In the genomic region with DNA sequence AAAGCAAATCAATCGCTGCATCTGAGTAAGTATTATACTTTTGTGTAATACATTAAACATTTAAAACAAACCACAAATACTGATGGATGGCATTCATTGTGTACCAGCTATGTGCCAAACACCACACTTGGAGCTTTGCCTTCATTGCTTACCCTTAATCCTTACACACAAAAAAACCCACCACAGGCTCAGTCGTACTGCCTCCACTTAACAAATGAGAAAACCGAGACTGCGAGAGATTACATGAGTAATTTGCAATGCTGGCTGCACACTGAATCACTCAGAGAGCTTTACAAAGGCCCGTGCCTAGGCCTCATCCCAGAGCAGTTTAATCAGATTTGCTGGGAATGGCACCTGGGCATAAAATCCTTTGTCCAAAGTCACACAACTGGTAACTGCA, we compare ENCODE assay signal across 16 cellular contexts.
DNase-seq lines count a peak whose midpoint lies in the region; ATAC-seq and TF ChIP-seq lines count a peak whose summit lies in the region.
"Had no signal": no experiment of that assay in that cellular context is flagged by ENCODE, and none has a peak within 500 bp of the region (broad histone marks: within the 10 kb centered on the region; RNA-seq: fewer than 3 reads in every experiment).

No MANE protein-coding gene starts in this region.

- H3K4me1 ChIP-seq in GM23248 (ENCODE audit: insufficient read depth) (peaks cover 13% of the 10 kb centered on the region), SK-N-SH (ENCODE audit: control insufficient read depth in 1 of 2, insufficient read depth in 2 of 2, low read depth in 1 of 2, low read length in 1 of 2) (no peaks in the 10 kb centered on the region; a peak in 1 of 4 replicates), esophagus (ENCODE audit: control insufficient read depth in 2 of 2, insufficient read depth in 2 of 2, low read length in 1 of 2) (peaks cover 0 to 4% of the 10 kb centered on the region in 2 donors), osteoblast (ENCODE audit: insufficient read depth, low read length) (peaks cover 6% of the 10 kb centered on the region)

- H3K79me2 ChIP-seq in GM23248 (ENCODE audit: insufficient read depth) = no peaks in the 10 kb centered on the region
- no peaks in the 10 kb centered on the region for H3K79me2 ChIP-seq in SK-N-SH (ENCODE audit: insufficient read depth)
- H3K79me2 ChIP-seq in osteoblast (ENCODE audit: insufficient read depth, low read length) = no peaks in the 10 kb centered on the region

- TF ChIP-seq CTCF in SK-N-SH (IDR thresholded peaks at IDR 0.05) (no peak), osteoblast (IDR thresholded peaks at IDR 0.05; ENCODE audit: extremely low read depth, low read depth, low read length) (no peak), GM20000 (IDR thresholded peaks at IDR 0.05; ENCODE audit: extremely low read depth, missing control alignments) (no peak)

- H3K4me3 Mint-ChIP-seq in activated T-helper 17 cell treated with anti-CD3 and anti-CD28 coated beads, Interleukin-2, amount 50 U/mL, for 72 hours = no peak overlapping the region
- H3K4me3 Mint-ChIP-seq: CD14-positive monocyte, WTC11 had no signal

- H3K36me3 ChIP-seq in GM23248 (ENCODE audit: low read depth) = no peaks in the 10 kb centered on the region
- H3K36me3 ChIP-seq in SK-N-SH (replicated peaks in 1 of 2; ENCODE audit: control insufficient read depth in 1 of 2, insufficient read depth in 2 of 2, low read length in 1 of 2) = no peaks in the 10 kb centered on the region
- H3K36me3 ChIP-seq in esophagus (ENCODE audit: control insufficient read depth in 2 of 2, insufficient read depth in 2 of 2, low read length in 1 of 2) = no peaks in the 10 kb centered on the region
- H3K36me3 ChIP-seq in osteoblast (ENCODE audit: insufficient read depth, low read length) = no peaks in the 10 kb centered on the region
- H3K36me3 ChIP-seq: stomach had no signal

- H3K4me3 ChIP-seq in GM23248 (no peak overlapping the region), SK-N-SH (ENCODE audit: low read depth in 2 of 2, low read length in 1 of 2) (no peak overlapping the region), esophagus (ENCODE audit: low read depth in 1 of 2, low read length in 2 of 2) (no peak overlapping the region), osteoblast (ENCODE audit: insufficient read depth, low read length) (no peak overlapping the region)
- H3K4me3 ChIP-seq: stomach had no signal

- no peak overlapping the region for H3K27ac Mint-ChIP-seq in activated T-helper 17 cell treated with anti-CD3 and anti-CD28 coated beads, Interleukin-2, amount 50 U/mL, for 72 hours
- H3K27ac Mint-ChIP-seq: CD14-positive monocyte, WTC11 had no signal

- TF ChIP-seq RAD21 in SK-N-SH (IDR thresholded peaks at IDR 0.05; ENCODE audit: low read length) = no peak

- no peaks in the 10 kb centered on the region for H3K27me3 ChIP-seq in GM23248 (replicated peaks; ENCODE audit: insufficient read depth)
- no peaks in the 10 kb centered on the region for H3K27me3 ChIP-seq in SK-N-SH (ENCODE audit: insufficient read depth)
- H3K27me3 ChIP-seq in esophagus (ENCODE audit: control insufficient read depth in 1 of 2, insufficient read depth in 2 of 2, low read length in 2 of 2) = no peaks in the 10 kb centered on the region
- H3K27me3 ChIP-seq in osteoblast (ENCODE audit: insufficient read depth, low read length) = no peaks in the 10 kb centered on the region
- H3K27me3 ChIP-seq: stomach had no signal

- 0 out of 2 replicates have a peak, but pooled peaks cover 8% of the 10 kb centered on the region for H3F3A ChIP-seq in GM23248 (ENCODE audit: insufficient read depth)
- H3F3A ChIP-seq in SK-N-SH (replicated peaks; ENCODE audit: insufficient read depth) = no peaks in the 10 kb centered on the region

- no peaks in the 10 kb centered on the region for H3K36me3 Mint-ChIP-seq in activated T-helper 17 cell treated with anti-CD3 and anti-CD28 coated beads, Interleukin-2, amount 50 U/mL, for 72 hours (ENCODE audit: low read depth)
- H3K36me3 Mint-ChIP-seq: CD14-positive monocyte had no signal

- H2AFZ ChIP-seq in GM23248 = peak overlapping the region; percentile 37
- no peak overlapping the region for H2AFZ ChIP-seq in SK-N-SH (ENCODE audit: low read depth)
- peak overlapping the region; percentile 7 for H2AFZ ChIP-seq in osteoblast (ENCODE audit: low read length)

- TF ChIP-seq EP300 in SK-N-SH (IDR thresholded peaks at IDR 0.05; ENCODE audit: borderline replicate concordance in 1 of 2, low read depth in 1 of 2, low read length in 1 of 2) = no peak

- no peaks in the 10 kb centered on the region for H3K9me3 Mint-ChIP-seq in activated T-helper 17 cell treated with anti-CD3 and anti-CD28 coated beads, Interleukin-2, amount 50 U/mL, for 72 hours

- H3K9me2 ChIP-seq in GM23248 (ENCODE audit: insufficient read depth) (no peaks in the 10 kb centered on the region), SK-N-SH (no peaks in the 10 kb centered on the region)

- DNase-seq in GM23248 (peak; percentile 68), SK-N-SH (no peak), osteoblast (ENCODE audit: insufficient read length, low spot score, missing footprints) (no peak), GM20000 (ENCODE audit: low spot score) (no peak), NOMO-1 treated with dmso at 0.1 percent for 144 hours (lab: John Stamatoyannopoulos, UW; ENCODE audit: unreplicated experiment) (no peak), SKM-1 (lab: John Stamatoyannopoulos, UW; ENCODE audit: unreplicated experiment) (no peak)
- DNase-seq: activated gamma-delta T cell treated with Interleukin-2 at 50 U/mL for 16 hours, DND-41, left colon, NCI-H1092 treated with DMSO at 0.1 percent for 48 hours, stomach, SW 1271 had no signal

- H3K27ac ChIP-seq in GM23248 (no peak overlapping the region), SK-N-SH (ENCODE audit: low read depth in 2 of 2, low read length in 1 of 2) (no peak overlapping the region), esophagus (ENCODE audit: low read depth in 2 of 2, low read length in 1 of 2) (peak overlapping the region; percentile 2 to 26), osteoblast (ENCODE audit: low read depth, low read length) (no peak overlapping the region)
- H3K27ac ChIP-seq: stomach had no signal

- no peaks in the 10 kb centered on the region for H3K27me3 Mint-ChIP-seq in activated T-helper 17 cell treated with anti-CD3 and anti-CD28 coated beads, Interleukin-2, amount 50 U/mL, for 72 hours

- CTCF ChIA-PET in SK-N-SH (lab: Yijun Ruan, JAX) = interaction anchor here (1.0 kb wide), 1 partner anchor 20 kb away, joined by 3 read pairs; no protein-coding TSS in a partner anchor

- no peak overlapping the region for H3K4me2 ChIP-seq in GM23248 (ENCODE audit: unreplicated experiment)
- no peak overlapping the region for H3K4me2 ChIP-seq in SK-N-SH
- H3K4me2 ChIP-seq in osteoblast (ENCODE audit: insufficient read depth, low read length) = no peak overlapping the region

- no peak for ATAC-seq in activated T-helper 17 cell treated with anti-CD3 and anti-CD28 coated beads, Interleukin-2, amount 50 U/mL, for 72 hours (replicated peaks)
- ATAC-seq: WTC11 had no signal

- in situ Hi-C loops in GM23248 (cut with MboI) = no loop called here

- no peaks in the 10 kb centered on the region for H3K4me1 Mint-ChIP-seq in activated T-helper 17 cell treated with anti-CD3 and anti-CD28 coated beads, Interleukin-2, amount 50 U/mL, for 72 hours

- POLR2A ChIA-PET in SK-N-SH (lab: Yijun Ruan, JAX) = no interaction called here

- H3K9ac ChIP-seq in GM23248 (peak overlapping the region; percentile 35; the same call in 1 of the 2 replicates), SK-N-SH (no peak overlapping the region)

- H3K9me3 ChIP-seq in GM23248 (ENCODE audit: low read depth) = no peaks in the 10 kb centered on the region
- H3K9me3 ChIP-seq in SK-N-SH = no peaks in the 10 kb centered on the region
- no peaks in the 10 kb centered on the region for H3K9me3 ChIP-seq in esophagus (ENCODE audit: control insufficient read depth in 2 of 2, insufficient read depth in 1 of 2, low read depth in 1 of 2, low read length in 1 of 2)
- H3K9me3 ChIP-seq in osteoblast (ENCODE audit: low read depth, low read length) = no peaks in the 10 kb centered on the region

- H4K20me1 ChIP-seq in GM23248 (ENCODE audit: insufficient read depth) (no peaks in the 10 kb centered on the region), SK-N-SH (ENCODE audit: insufficient read depth) (no peaks in the 10 kb centered on the region), osteoblast (ENCODE audit: insufficient read depth, low read length) (no peaks in the 10 kb centered on the region)

- WGBS in GM23248 (ENCODE audit: low coverage in 1 of 2, low lambda C conversion rate in 2 of 2, missing lambda C conversion rate in 2 of 2), 2 experiments = 46 to 58% methylated on average over 5 of the region's 5 CpGs
- WGBS in SK-N-SH (ENCODE audit: low lambda C conversion rate) = 57% methylated on average over 5 of the region's 5 CpGs
- WGBS in esophagus, 2 donors = 40 to 56% methylated on average over 5 of the region's 5 CpGs

TF ChIP-seq in SK-N-SH, 30 proteins besides CTCF, POLR2A, EP300 and RAD21:
- TF ChIP-seq TCF12 (IDR thresholded peaks at IDR 0.05) (no peak), FOXM1 (IDR thresholded peaks at IDR 0.05; ENCODE audit: low read depth) (no peak), RCOR1 (IDR thresholded peaks at IDR 0.05; ENCODE audit: low read length) (no peak)
- TF ChIP-seq, protein P1, sequence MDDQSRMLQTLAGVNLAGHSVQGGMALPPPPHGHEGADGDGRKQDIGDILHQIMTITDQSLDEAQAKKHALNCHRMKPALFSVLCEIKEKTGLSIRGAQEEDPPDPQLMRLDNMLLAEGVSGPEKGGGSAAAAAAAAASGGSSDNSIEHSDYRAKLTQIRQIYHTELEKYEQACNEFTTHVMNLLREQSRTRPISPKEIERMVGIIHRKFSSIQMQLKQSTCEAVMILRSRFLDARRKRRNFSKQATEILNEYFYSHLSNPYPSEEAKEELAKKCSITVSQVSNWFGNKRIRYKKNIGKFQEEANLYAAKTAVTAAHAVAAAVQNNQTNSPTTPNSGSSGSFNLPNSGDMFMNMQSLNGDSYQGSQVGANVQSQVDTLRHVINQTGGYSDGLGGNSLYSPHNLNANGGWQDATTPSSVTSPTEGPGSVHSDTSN (IDR thresholded peaks at IDR 0.05) = 0 out of 2 replicates have a peak, but pooled peaks have one; percentile 22
TF ChIP-seq in SK-N-SH: peak in this region for 1.

Comparison
In these comparisons a context has a peak if more than half of its experiments do, and no peak if none do; other contexts are left out.
1. H3K27ac ChIP-seq: peak in esophagus (2 of 2); none in GM23248 (single experiment), SK-N-SH (0 of 2) and osteoblast (single experiment).